In the genomic region with DNA sequence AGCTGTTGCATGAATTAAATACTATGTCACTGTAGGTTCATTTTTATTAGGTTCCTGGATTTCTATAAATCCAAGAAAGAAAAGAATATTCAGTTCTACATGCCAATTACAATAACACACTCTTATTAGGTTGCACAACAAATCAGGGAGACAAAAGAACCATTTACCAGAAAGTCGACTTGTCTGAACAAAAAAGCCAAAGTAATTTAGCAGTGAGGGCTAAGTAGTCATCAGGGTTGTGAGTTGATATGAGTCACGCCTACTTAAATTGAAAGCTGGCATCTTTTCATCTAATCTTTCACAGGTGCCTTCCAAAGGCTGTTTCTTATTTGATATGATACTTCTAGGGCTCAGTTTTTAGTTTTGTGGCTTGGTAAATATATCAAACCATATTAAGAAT, we compare ENCODE assay signal across 23 cellular contexts. TPM values are rescaled to one million over a fixed set of nuclear protein-coding genes. Genes with fewer than 3 reads are reported as not detected.
DNase-seq lines count a peak whose midpoint lies in the region; ATAC-seq, FAIRE-seq and TF ChIP-seq lines count a peak whose summit lies in the region.
"Had no signal": no experiment of that assay in that cellular context is flagged by ENCODE, and none has a peak within 500 bp of the region (broad histone marks: within the 10 kb centered on the region; RNA-seq: fewer than 3 reads in every experiment).

No MANE protein-coding gene starts in this region.

- no peaks in the 10 kb centered on the region for H3K9me1 ChIP-seq in keratinocyte (ENCODE audit: control insufficient read depth, extremely low read depth, insufficient read depth, low read length)

- no peaks in the 10 kb centered on the region for H3K27me3 ChIP-seq in keratinocyte (ENCODE audit: control insufficient read depth, extremely low read depth, insufficient read depth, low read length)
- H3K27me3 ChIP-seq: BLaER1 treated with 17β-estradiol and CSF1 and Interleukin-3, amounts not matched to agents 10 nM and 100 nM; colonic mucosa had no signal

- DNase-seq in DMS 273 (lab: John Stamatoyannopoulos, UW; ENCODE audit: unreplicated experiment) = peak; percentile 57
- no peak for DNase-seq in DMS 273 treated with DMSO at 0.1 percent for 48 hours (lab: John Stamatoyannopoulos, UW)
- peak; percentile 76 for DNase-seq in NCI-H1436 (lab: John Stamatoyannopoulos, UW)
- DNase-seq in SK-MEL-5 (ENCODE audit: low read depth, low spot score) = peak; percentile 66
- DNase-seq in keratinocyte (ENCODE audit: low read depth, low spot score) = peak; percentile 50
- DNase-seq in NCI-H1694 (lab: John Stamatoyannopoulos, UW) = no peak
- DNase-seq: activated CD4-positive, alpha-beta memory T cell treated with anti-CD3 and anti-CD28 coated beads, Interleukin-2, amount 10 ng/mL, durations not matched to agents 7 days and 5 days; activated T-cell treated with anti-CD3 and anti-CD28 coated beads, Interleukin-2, amount 50 U/mL, for 24 hours; colonic mucosa; DMS53; midbrain; NCI-H226; SHP77; T-helper 17 cell had no signal

- dilution Hi-C loops in keratinocyte (cut with MboI; ENCODE audit: extremely low pct_ligation_motif_present, low sequenced_read_pairs) = no loop called here

- H3K4me2 ChIP-seq in keratinocyte (ENCODE audit: control insufficient read depth, extremely low read depth, insufficient read depth, low read depth, low read length) = no peak overlapping the region
- H3K4me2 ChIP-seq: BLaER1 treated with 17β-estradiol and CSF1 and Interleukin-3, amounts not matched to agents 10 nM and 100 nM had no signal

- no peaks in the 10 kb centered on the region for H3K9me3 ChIP-seq in keratinocyte (ENCODE audit: control insufficient read depth, low read depth, low read length)
- H3K9me3 ChIP-seq: BLaER1 treated with 17β-estradiol and CSF1 and Interleukin-3, amounts not matched to agents 10 nM and 100 nM; colonic mucosa; thoracic aorta had no signal

- ATAC-seq in GM19035 (IDR thresholded peaks at IDR 0.05; ENCODE audit: unreplicated experiment) (no peak), HG02610 (IDR thresholded peaks at IDR 0.05; ENCODE audit: unreplicated experiment) (no peak)
- ATAC-seq: T-helper 17 cell had no signal

- H2AFZ ChIP-seq in keratinocyte (ENCODE audit: control insufficient read depth, low read length) = no peak overlapping the region

- no peaks in the 10 kb centered on the region for H3K79me2 ChIP-seq in keratinocyte (ENCODE audit: control insufficient read depth, insufficient read depth, low read length)

- no peak overlapping the region for H3K4me3 ChIP-seq in keratinocyte (ENCODE audit: control insufficient read depth in 2 of 3, extremely low read depth in 1 of 3, insufficient read depth in 2 of 3, low read depth in 1 of 3, low read length in 3 of 3)
- H3K4me3 ChIP-seq: BLaER1 treated with 17β-estradiol and CSF1 and Interleukin-3, amounts not matched to agents 10 nM and 100 nM; colonic mucosa; thoracic aorta had no signal

- H3K27ac ChIP-seq in keratinocyte (ENCODE audit: control insufficient read depth, insufficient read depth, low read length) = no peak overlapping the region
- H3K27ac ChIP-seq: 22Rv1; BLaER1 treated with 17β-estradiol and CSF1 and Interleukin-3, amounts not matched to agents 10 nM and 100 nM; colonic mucosa; thoracic aorta had no signal

- TF ChIP-seq CTCF in keratinocyte (optimal IDR thresholded peaks at IDR 0.05 in 1 of 3, IDR thresholded peaks at IDR 0.05 in 1 of 3, conservative IDR thresholded peaks at IDR 0.05 in 1 of 3; ENCODE audit: extremely low read depth in 1 of 3, insufficient read depth in 2 of 3, low read length in 3 of 3) = no peak

- H3K36me3 ChIP-seq in keratinocyte (ENCODE audit: control insufficient read depth in 2 of 2, extremely low read depth in 1 of 2, insufficient read depth in 2 of 2, low read length in 2 of 2) = no peaks in the 10 kb centered on the region
- H3K36me3 ChIP-seq: BLaER1 treated with 17β-estradiol and CSF1 and Interleukin-3, amounts not matched to agents 10 nM and 100 nM; colonic mucosa; thoracic aorta had no signal

- peaks cover 11% of the 10 kb centered on the region for H3K4me1 ChIP-seq in keratinocyte (ENCODE audit: control insufficient read depth, extremely low read depth, insufficient read depth, low read length)
- H3K4me1 ChIP-seq: BLaER1 treated with 17β-estradiol and CSF1 and Interleukin-3, amounts not matched to agents 10 nM and 100 nM; colonic mucosa had no signal

- in situ Hi-C loops in SK-MEL-5 (cut with HindIII; ENCODE audit: low pct_unique_long_range_greater_than_20kb, low sequenced_read_pairs) = no loop called here

- FAIRE-seq in keratinocyte (lab: Jason Lieb, UNC) = peak; percentile 90
- FAIRE-seq: endothelial cell of umbilical vein had no signal

- H4K20me1 ChIP-seq in keratinocyte (ENCODE audit: control insufficient read depth, extremely low read depth, insufficient read depth, low read length) = no peaks in the 10 kb centered on the region
- H4K20me1 ChIP-seq: BLaER1 treated with 17β-estradiol and CSF1 and Interleukin-3, amounts not matched to agents 10 nM and 100 nM had no signal

- H3K9ac ChIP-seq in keratinocyte (ENCODE audit: control insufficient read depth, extremely low read depth, insufficient read depth, low read length) = no peak overlapping the region
- H3K9ac ChIP-seq: BLaER1 treated with 17β-estradiol and CSF1 and Interleukin-3, amounts not matched to agents 10 nM and 100 nM had no signal

RNA-seq across cellular contexts. Expression of gene GNRHR, which starts 25.4 kb away (rescaled TPM):
- not detected in 2 replicates for total RNA-seq in SK-MEL-5 (2014; rRNA removed; shearing (Covaris generic))
- polyA plus RNA-seq in SK-MEL-5 (2015; cell fraction: cytosol; rRNA removed) = not detected in 2 replicates
- polyA plus RNA-seq in SK-MEL-5 (2015; cell fraction: nucleus; rRNA removed) = not detected in 2 replicates
- polyA plus RNA-seq in keratinocyte = 0.17 to 0.45 TPM (median 0.24 TPM) in 3 replicates
- not detected for polyA plus RNA-seq in keratinocyte (2011; ENCODE audit: low read depth)
- polyA plus RNA-seq in keratinocyte (2011; cell fraction: cytosol; rRNA removed) = 0.04 and 0.07 TPM in 2 replicates
- 0.33 and 0.35 TPM in 2 replicates for polyA plus RNA-seq in keratinocyte (2011; cell fraction: nucleus; rRNA removed)
- 0.21 TPM in 1 of 2 replicates, not detected in the other for polyA plus RNA-seq in keratinocyte (2012; ENCODE audit: low replicate concordance)
- 0.20 to 0.51 TPM in 2 of 3 replicates, not detected in the other for polyA minus RNA-seq in keratinocyte
- not detected for polyA minus RNA-seq in keratinocyte (2011; cell fraction: cytosol; rRNA and poly(A)+ RNA removed)
- polyA minus RNA-seq in keratinocyte (2011; cell fraction: nucleus; rRNA and poly(A)+ RNA removed) = 0.21 and 0.70 TPM in 2 replicates
- total RNA-seq: activated CD4-positive, alpha-beta memory T cell treated with anti-CD3 and anti-CD28 coated beads, Interleukin-2, amount 10 ng/mL, durations not matched to agents 7 days and 5 days; colonic mucosa; endothelial cell of umbilical vein; neural crest cell; pulmonary artery endothelial cell; T-helper 17 cell; thoracic aorta had no signal
- polyA plus RNA-seq: endothelial cell of umbilical vein, IgD-negative memory B cell had no signal

Comparison
In these comparisons a context has a peak if more than half of its experiments do, and no peak if none do; other contexts are left out.
1. DNase-seq: peak in DMS 273 (single experiment), NCI-H1436 (single experiment), SK-MEL-5 (single experiment) and keratinocyte (single experiment); none in DMS 273 treated with DMSO at 0.1 percent for 48 hours (single experiment) and NCI-H1694 (single experiment).